19 cellular contexts compared by ENCODE assay signal in the genomic region with DNA sequence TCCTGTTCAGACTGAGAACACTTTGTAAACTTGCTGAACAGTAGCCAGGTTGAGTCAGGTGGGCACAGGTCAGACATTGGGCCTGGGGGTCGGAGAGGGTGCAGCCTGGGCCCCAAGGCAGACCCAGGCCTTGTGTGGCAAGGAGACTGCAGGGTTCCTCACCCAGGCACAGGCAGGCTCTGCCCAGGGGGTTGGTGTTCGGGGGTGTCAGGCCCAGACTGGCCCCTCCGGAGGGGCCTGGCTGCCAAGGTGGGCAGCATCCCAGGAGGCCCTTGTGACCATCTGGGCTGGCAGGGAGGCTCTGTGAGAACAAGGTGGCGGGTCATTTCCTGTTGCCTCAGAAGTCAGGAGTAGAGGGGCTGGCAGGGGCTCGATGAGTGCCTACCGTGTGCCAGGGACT. TPM values are rescaled to one million over a fixed set of nuclear protein-coding genes. Genes with fewer than 3 reads are reported as not detected.
DNase-seq lines count a peak whose midpoint lies in the region; ATAC-seq and TF ChIP-seq lines count a peak whose summit lies in the region.
"Had no signal": no experiment of that assay in that cellular context is flagged by ENCODE, and none has a peak within 500 bp of the region (broad histone marks: within the 10 kb centered on the region; RNA-seq: fewer than 3 reads in every experiment).

No MANE protein-coding gene starts in this region.

- no peaks in the 10 kb centered on the region for H3K27me3 ChIP-seq in testis

- no peaks in the 10 kb centered on the region for H3K27me3 Mint-ChIP-seq in activated naive CD4-positive, alpha-beta T cell treated with anti-CD3 and anti-CD28 coated beads for 36 hours (ENCODE audit: low read depth)
- H3K27me3 Mint-ChIP-seq: CD8-positive, alpha-beta memory T cell had no signal

- H3K4me1 ChIP-seq in testis, result no peaks in the 10 kb centered on the region
- H3K4me1 ChIP-seq: HAP-1 had no signal

- H3K36me3 ChIP-seq in testis (ENCODE audit: low read depth, missing control alignments), result no peaks in the 10 kb centered on the region

- H3K36me3 Mint-ChIP-seq in activated naive CD4-positive, alpha-beta T cell treated with anti-CD3 and anti-CD28 coated beads, Interleukin-2, amount 50 U/mL, for 72 hours, result no peaks in the 10 kb centered on the region
- peaks cover 4% of the 10 kb centered on the region for H3K36me3 Mint-ChIP-seq in activated naive CD4-positive, alpha-beta T cell treated with anti-CD3 and anti-CD28 coated beads for 36 hours (ENCODE audit: low read depth)

- intact Hi-C loops in activated naive CD4-positive, alpha-beta T cell treated with anti-CD3 and anti-CD28 coated beads for 36 hours (cut with micrococcal nuclease), result no loop called here
- intact Hi-C loops in sciatic nerve (cut with DNase I) (no loop called here), testis (cut with DNase I; ENCODE audit: low total_unique reads) (no loop called here)

- TF ChIP-seq POLR2A in testis (IDR thresholded peaks at IDR 0.05), result no peak

- H3K4me3 ChIP-seq in testis, result no peak overlapping the region
- H3K4me3 ChIP-seq: HAP-1 had no signal

- DNase-seq in activated naive CD4-positive, alpha-beta T cell treated with anti-CD3 and anti-CD28 coated beads, Interleukin-2, amount 50 U/mL, for 72 hours (ENCODE audit: low spot score in 2 of 2), result no peak
- DNase-seq in activated naive CD4-positive, alpha-beta T cell treated with anti-CD3 and anti-CD28 coated beads for 36 hours, result no peak
- DNase-seq in globus pallidus (ENCODE audit: low spot score) (peak; percentile 29), sciatic nerve (ENCODE audit: low spot score) (no peak), T1000 (lab: John Stamatoyannopoulos, UW) (no peak), cortex of kidney (lab: John Stamatoyannopoulos, UW) (no peak), testis (no peak)
- DNase-seq: CD8-positive, alpha-beta memory T cell; DMS79 treated with DMSO at 0.1 percent for 48 hours; KBM-7; NCI-H1105; NCI-H2081 treated with DMSO at 0.1 percent for 48 hours; NCI-H510A; NCI-H748 treated with DMSO at 0.1 percent for 48 hours; OCI-M1; SIG-M5 had no signal

- no peak overlapping the region for H3K27ac ChIP-seq in testis

- 80 to 85% methylated on average over 3 to 6 of the region's 6 CpGs for WGBS in testis, 2 donors

- no peak overlapping the region for H3K4me3 Mint-ChIP-seq in activated naive CD4-positive, alpha-beta T cell treated with anti-CD3 and anti-CD28 coated beads for 36 hours
- H3K4me3 Mint-ChIP-seq: CD8-positive, alpha-beta memory T cell had no signal

- no peak for ATAC-seq in activated naive CD4-positive, alpha-beta T cell treated with anti-CD3 and anti-CD28 coated beads, Interleukin-2, amount 50 U/mL, for 72 hours
- peak; percentile 7 for ATAC-seq in sciatic nerve

- H3K9me3 Mint-ChIP-seq in activated naive CD4-positive, alpha-beta T cell treated with anti-CD3 and anti-CD28 coated beads, Interleukin-2, amount 50 U/mL, for 72 hours, result no peaks in the 10 kb centered on the region
- no peaks in the 10 kb centered on the region for H3K9me3 Mint-ChIP-seq in activated naive CD4-positive, alpha-beta T cell treated with anti-CD3 and anti-CD28 coated beads for 36 hours
- H3K9me3 Mint-ChIP-seq: CD8-positive, alpha-beta memory T cell had no signal

- peak overlapping the region; percentile 29 to 48 for H3K27ac Mint-ChIP-seq in activated naive CD4-positive, alpha-beta T cell treated with anti-CD3 and anti-CD28 coated beads, Interleukin-2, amount 50 U/mL, for 72 hours
- no peak overlapping the region for H3K27ac Mint-ChIP-seq in activated naive CD4-positive, alpha-beta T cell treated with anti-CD3 and anti-CD28 coated beads for 36 hours
- H3K27ac Mint-ChIP-seq: CD8-positive, alpha-beta memory T cell had no signal

- H3K9me3 ChIP-seq in testis, result no peaks in the 10 kb centered on the region
- H3K9me3 ChIP-seq: HAP-1 had no signal

- CTCF ChIA-PET in activated naive CD4-positive, alpha-beta T cell treated with anti-CD3 and anti-CD28 coated beads for 36 hours (lab: Charles Lee), result no interaction called here

- H3K4me1 Mint-ChIP-seq in activated naive CD4-positive, alpha-beta T cell treated with anti-CD3 and anti-CD28 coated beads for 36 hours (ENCODE audit: low read depth), result no peaks in the 10 kb centered on the region
- H3K4me1 Mint-ChIP-seq: CD8-positive, alpha-beta memory T cell had no signal

- TF ChIP-seq CTCF in testis (IDR thresholded peaks at IDR 0.05), result no peak

TF ChIP-seq in PFSK-1, 5 proteins besides CTCF, POLR2A, EP300 and RAD21:
- TF ChIP-seq FOXP2 (optimal IDR thresholded peaks at IDR 0.05; ENCODE audit: borderline replicate concordance, extremely low read depth, extremely low read length, insufficient read depth) (no peak), POLR2AphosphoS5 (IDR thresholded peaks at IDR 0.05; ENCODE audit: low read depth, low read length) (peak; percentile 25; the same call in 1 of the 2 replicates), REST (IDR thresholded peaks at IDR 0.05; ENCODE audit: insufficient read depth in 1 of 2, low read depth in 2 of 2, low read length in 2 of 2) (no peak)
TF ChIP-seq in PFSK-1: peak in this region for 1.

RNA-seq across cellular contexts. Expression of gene MYO15A, which starts 0.6 kb away (rescaled TPM):
- total RNA-seq in activated naive CD4-positive, alpha-beta T cell treated with anti-CD3 and anti-CD28 coated beads, Interleukin-2, amount 50 U/mL, for 72 hours, result 1 to 10 TPM; 1.0 to 1.2 TPM
- under 1 TPM; 0.31 to 0.40 TPM for total RNA-seq in activated naive CD4-positive, alpha-beta T cell treated with anti-CD3 and anti-CD28 coated beads for 36 hours
- 0.34 TPM for polyA plus RNA-seq in PFSK-1 (2012; ENCODE audit: insufficient read length, low read depth)
- 4.4 TPM for total RNA-seq in sciatic nerve
- total RNA-seq in testis, result 10 to 100 TPM; 18.6 to 30.2 TPM
- 21.7 TPM for polyA plus RNA-seq in testis (ENCODE audit: insufficient read depth, low read depth, low replicate concordance)
- total RNA-seq: G401 had no signal

RNA-seq across cellular contexts. Expression of gene DRG2, which starts 20.2 kb away (rescaled TPM):
- 10 to 100 TPM; 41.3 to 49.2 TPM for total RNA-seq in activated naive CD4-positive, alpha-beta T cell treated with anti-CD3 and anti-CD28 coated beads, Interleukin-2, amount 50 U/mL, for 72 hours
- 10 to 100 TPM; 38.4 to 38.7 TPM for total RNA-seq in activated naive CD4-positive, alpha-beta T cell treated with anti-CD3 and anti-CD28 coated beads for 36 hours
- 76.8 TPM for polyA plus RNA-seq in PFSK-1 (2012; ENCODE audit: insufficient read length, low read depth)
- total RNA-seq in sciatic nerve (29.8 TPM), testis (10 to 100 TPM; 42.9 to 43.1 TPM)
- polyA plus RNA-seq in testis (ENCODE audit: insufficient read depth, low read depth, low replicate concordance), result 26.0 TPM
